In the genomic region with DNA sequence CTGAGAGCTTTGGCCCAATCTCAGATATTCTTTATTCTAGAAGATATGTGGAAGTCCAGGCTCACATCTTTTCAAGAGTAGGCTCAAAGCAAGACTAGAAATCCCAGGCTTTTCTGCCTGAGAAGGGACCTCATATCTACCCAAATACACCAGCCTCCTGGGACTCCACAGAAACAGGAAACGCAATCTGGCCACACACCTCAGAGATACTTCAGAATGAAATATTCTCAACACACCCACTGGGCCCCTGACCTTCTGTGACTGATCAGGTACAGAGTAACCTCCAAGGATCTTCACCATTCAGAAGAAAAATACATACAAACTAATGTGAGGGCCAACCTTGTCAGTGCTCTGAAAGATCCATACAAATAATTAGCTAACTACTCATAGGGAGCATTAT, we compare ENCODE assay signal across 12 cellular contexts.
DNase-seq lines count a peak whose midpoint lies in the region; ATAC-seq, FAIRE-seq and TF ChIP-seq lines count a peak whose summit lies in the region.
"Had no signal": no experiment of that assay in that cellular context is flagged by ENCODE, and none has a peak within 500 bp of the region (broad histone marks: within the 10 kb centered on the region; RNA-seq: fewer than 3 reads in every experiment).

No MANE protein-coding gene starts in this region.

- FAIRE-seq in astrocyte (lab: Jason Lieb, UNC): no peak
- FAIRE-seq: colon had no signal

- H3K9me3 Mint-ChIP-seq in astrocyte (ENCODE audit: unreplicated experiment): no peaks in the 10 kb centered on the region
- H3K9me3 Mint-ChIP-seq: activated naive CD4-positive, alpha-beta T cell treated with anti-CD3 and anti-CD28 coated beads, Interleukin-2, amount 50 U/mL, for 72 hours had no signal

- H3K4me2 ChIP-seq in astrocyte (ENCODE audit: low read length): no peak overlapping the region

- H4K20me1 ChIP-seq in astrocyte (ENCODE audit: insufficient read depth, low read length): no peaks in the 10 kb centered on the region

- no peaks in the 10 kb centered on the region for H3K27me3 Mint-ChIP-seq in astrocyte (ENCODE audit: low read depth, unreplicated experiment)

- no peaks in the 10 kb centered on the region for H3K27me3 ChIP-seq in astrocyte (ENCODE audit: insufficient read depth, low read length)
- H3K27me3 ChIP-seq in WERI-Rb-1 (ENCODE audit: insufficient read depth, low read depth, severe bottlenecking): no peaks in the 10 kb centered on the region

- H3K4me3 Mint-ChIP-seq in astrocyte (ENCODE audit: unreplicated experiment): no peak overlapping the region

- H3K4me1 ChIP-seq in astrocyte (ENCODE audit: insufficient read depth, low read length): peaks cover 24% of the 10 kb centered on the region

- no peak for TF ChIP-seq CTCF in astrocyte (IDR thresholded peaks at IDR 0.05; ENCODE audit: insufficient read depth, low read depth, low read length)
- no peak for TF ChIP-seq CTCF in WERI-Rb-1 (IDR thresholded peaks at IDR 0.05; ENCODE audit: low read depth, low read length)

- H3K4me1 Mint-ChIP-seq in astrocyte (ENCODE audit: low read depth, unreplicated experiment): peaks cover 30% of the 10 kb centered on the region

- H3K27ac ChIP-seq in astrocyte (ENCODE audit: low read depth, low read length) (no peak overlapping the region), WERI-Rb-1 (no peak overlapping the region)

- no peak overlapping the region for H3K9ac ChIP-seq in astrocyte (ENCODE audit: low read length)

- H3K27ac Mint-ChIP-seq in astrocyte (ENCODE audit: unreplicated experiment): peak overlapping the region; percentile 70

- H3K4me3 ChIP-seq in astrocyte (ENCODE audit: insufficient read depth, low read depth, low read length) (no peak overlapping the region), WERI-Rb-1 (ENCODE audit: low read depth, low read length) (no peak overlapping the region)

- H2AFZ ChIP-seq in astrocyte (ENCODE audit: low read depth, low read length): no peak overlapping the region

- H3K9me3 ChIP-seq in astrocyte (ENCODE audit: insufficient read depth, low read depth, low read length) (no peaks in the 10 kb centered on the region), WERI-Rb-1 (ENCODE audit: severe bottlenecking) (no peaks in the 10 kb centered on the region)

- ATAC-seq in GM18861 (IDR thresholded peaks at IDR 0.05; ENCODE audit: unreplicated experiment) (peak; percentile 88), GM21447 (IDR thresholded peaks at IDR 0.05; ENCODE audit: unreplicated experiment) (peak; percentile 92), HG03159 (IDR thresholded peaks at IDR 0.05; ENCODE audit: unreplicated experiment) (peak; percentile 72), HG03039 (IDR thresholded peaks at IDR 0.05; ENCODE audit: unreplicated experiment) (no peak)

- DNase-seq in astrocyte (ENCODE audit: low read depth) (no peak), NOMO-1 (lab: John Stamatoyannopoulos, UW; ENCODE audit: unreplicated experiment in 2 of 2) (no peak), AML-193 (lab: John Stamatoyannopoulos, UW) (no peak), WERI-Rb-1 (no peak)
- DNase-seq: activated CD4-positive, CD25-positive, alpha-beta regulatory T cell treated with anti-CD3 and anti-CD28 coated beads, Interleukin-2, amount 50 U/mL, for 72 hours; KG1 had no signal

- peaks cover 25% of the 10 kb centered on the region for H3K36me3 ChIP-seq in astrocyte (ENCODE audit: insufficient read depth, low read length)
- no peaks in the 10 kb centered on the region for H3K36me3 ChIP-seq in WERI-Rb-1

- H3K36me3 Mint-ChIP-seq in astrocyte (ENCODE audit: low read depth, unreplicated experiment): peaks cover 26% of the 10 kb centered on the region

- no peaks in the 10 kb centered on the region for H3K79me2 ChIP-seq in astrocyte (ENCODE audit: insufficient read depth, low read length)
